15 cellular contexts compared by ENCODE assay signal in the genomic region with DNA sequence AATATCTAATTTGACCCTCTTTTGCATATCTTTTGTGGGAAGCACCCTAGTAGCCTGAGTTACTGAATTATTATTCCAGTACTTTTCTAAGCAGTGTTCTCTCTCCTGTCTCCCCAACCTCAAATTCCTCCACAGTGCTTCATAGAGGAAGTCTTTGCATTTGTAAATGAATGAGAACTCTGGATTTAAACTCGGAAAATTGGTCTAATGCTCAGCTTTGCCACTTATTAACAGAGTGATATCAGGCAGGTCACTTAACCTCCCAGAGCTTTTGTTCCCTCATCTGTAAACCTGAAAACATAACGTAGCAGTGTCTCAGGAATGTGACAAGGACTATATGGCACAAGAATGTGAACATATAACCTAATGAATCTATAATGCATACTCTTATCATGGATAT. TPM values are rescaled to one million over a fixed set of nuclear protein-coding genes. Genes with fewer than 3 reads are reported as not detected.
A peak's percentile ranks its signal among the peaks of the same experiment; 100 is the strongest.
DNase-seq lines count a peak whose midpoint lies in the region; ATAC-seq, FAIRE-seq and TF ChIP-seq lines count a peak whose summit lies in the region.
"Had no signal": no experiment of that assay in that cellular context is flagged by ENCODE, and none has a peak within 500 bp of the region (broad histone marks: within the 10 kb centered on the region; RNA-seq: fewer than 3 reads in every experiment).

No MANE protein-coding gene starts in this region.

- H3K27ac Mint-ChIP-seq in astrocyte (ENCODE audit: unreplicated experiment) (peak overlapping the region; percentile 7), progenitor cell of endocrine pancreas (peak overlapping the region; percentile 5)
- H3K27ac Mint-ChIP-seq in stimulated activated memory B cell treated with anti-CD40 and anti-IgM and Interleukin-4, amounts not matched to agents 10 μg/mL and 1 μg/mL and 100 μg/mL, for 72 hours: no peak overlapping the region
- H3K27ac Mint-ChIP-seq: CD14-positive monocyte; CD8-positive, alpha-beta T cell; IgD-negative memory B cell had no signal

- no peak for FAIRE-seq in astrocyte (lab: Jason Lieb, UNC)
- FAIRE-seq: A549 had no signal

- no peak overlapping the region for H3K4me3 Mint-ChIP-seq in astrocyte (ENCODE audit: unreplicated experiment)
- H3K4me3 Mint-ChIP-seq in progenitor cell of endocrine pancreas (ENCODE audit: low read depth): no peak overlapping the region
- H3K4me3 Mint-ChIP-seq in stimulated activated memory B cell treated with anti-CD40 and anti-IgM and Interleukin-4, amounts not matched to agents 10 μg/mL and 1 μg/mL and 100 μg/mL, for 72 hours: no peak overlapping the region
- H3K4me3 Mint-ChIP-seq: CD14-positive monocyte; CD8-positive, alpha-beta T cell; H9; IgD-negative memory B cell had no signal

- no peak overlapping the region for H2AFZ ChIP-seq in astrocyte (ENCODE audit: low read depth, low read length)

- no peak for ATAC-seq in GM18907 (IDR thresholded peaks at IDR 0.05; ENCODE audit: unreplicated experiment)
- ATAC-seq in stimulated activated memory B cell treated with anti-CD40 and anti-IgM and Interleukin-4, amounts not matched to agents 10 μg/mL and 1 μg/mL and 100 μg/mL, for 72 hours: no peak
- no peak for ATAC-seq in GM18870 (IDR thresholded peaks at IDR 0.05; ENCODE audit: unreplicated experiment)
- ATAC-seq: A549; CD8-positive, alpha-beta T cell had no signal

- H3K27ac ChIP-seq in astrocyte (ENCODE audit: low read depth, low read length): no peak overlapping the region
- H3K27ac ChIP-seq: A549 had no signal

- H3K27me3 Mint-ChIP-seq in astrocyte (ENCODE audit: low read depth, unreplicated experiment) (no peaks in the 10 kb centered on the region), progenitor cell of endocrine pancreas (no peaks in the 10 kb centered on the region)
- H3K27me3 Mint-ChIP-seq in stimulated activated memory B cell treated with anti-CD40 and anti-IgM and Interleukin-4, amounts not matched to agents 10 μg/mL and 1 μg/mL and 100 μg/mL, for 72 hours: no peaks in the 10 kb centered on the region
- H3K27me3 Mint-ChIP-seq: IgD-negative memory B cell had no signal

- H3K27me3 ChIP-seq in astrocyte (ENCODE audit: insufficient read depth, low read length): no peaks in the 10 kb centered on the region

- DNase-seq in astrocyte (ENCODE audit: low read depth) (no peak), kidney glomerular epithelial cell (lab: John Stamatoyannopoulos, UW) (peak; percentile 46), progenitor cell of endocrine pancreas (ENCODE audit: low spot score, unreplicated experiment) (no peak)
- DNase-seq: CD8-positive, alpha-beta T cell; COR-L47; DND-41; GF-D8; GOT3; H9 had no signal

- H3K9me3 Mint-ChIP-seq in astrocyte (ENCODE audit: unreplicated experiment) (no peaks in the 10 kb centered on the region), progenitor cell of endocrine pancreas (ENCODE audit: low read depth) (no peaks in the 10 kb centered on the region)
- H3K9me3 Mint-ChIP-seq in stimulated activated memory B cell treated with anti-CD40 and anti-IgM and Interleukin-4, amounts not matched to agents 10 μg/mL and 1 μg/mL and 100 μg/mL, for 72 hours: no peaks in the 10 kb centered on the region
- H3K9me3 Mint-ChIP-seq: CD8-positive, alpha-beta T cell; H9; IgD-negative memory B cell had no signal

- H3K4me2 ChIP-seq in astrocyte (ENCODE audit: low read length): no peak overlapping the region
- H3K4me2 ChIP-seq: A549 had no signal

- no peaks in the 10 kb centered on the region for H3K4me1 ChIP-seq in astrocyte (ENCODE audit: insufficient read depth, low read length)
- H3K4me1 ChIP-seq: A549 had no signal

- H3K9ac ChIP-seq in astrocyte (ENCODE audit: low read length): no peak overlapping the region

- H3K36me3 Mint-ChIP-seq in astrocyte (ENCODE audit: low read depth, unreplicated experiment): no peaks in the 10 kb centered on the region
- H3K36me3 Mint-ChIP-seq in progenitor cell of endocrine pancreas (ENCODE audit: insufficient read depth): peaks cover 10% of the 10 kb centered on the region
- H3K36me3 Mint-ChIP-seq in stimulated activated memory B cell treated with anti-CD40 and anti-IgM and Interleukin-4, amounts not matched to agents 10 μg/mL and 1 μg/mL and 100 μg/mL, for 72 hours: no peaks in the 10 kb centered on the region
- H3K36me3 Mint-ChIP-seq: CD14-positive monocyte; CD8-positive, alpha-beta T cell; IgD-negative memory B cell had no signal

- H3K4me1 Mint-ChIP-seq in astrocyte (ENCODE audit: low read depth, unreplicated experiment) (peaks cover 4% of the 10 kb centered on the region), progenitor cell of endocrine pancreas (ENCODE audit: low read depth) (peaks cover 17% of the 10 kb centered on the region)
- H3K4me1 Mint-ChIP-seq in stimulated activated memory B cell treated with anti-CD40 and anti-IgM and Interleukin-4, amounts not matched to agents 10 μg/mL and 1 μg/mL and 100 μg/mL, for 72 hours: no peaks in the 10 kb centered on the region
- H3K4me1 Mint-ChIP-seq: CD14-positive monocyte, IgD-negative memory B cell had no signal

- no peaks in the 10 kb centered on the region for H4K20me1 ChIP-seq in astrocyte (ENCODE audit: insufficient read depth, low read length)

- H3K79me2 ChIP-seq in astrocyte (ENCODE audit: insufficient read depth, low read length): no peaks in the 10 kb centered on the region

- no peaks in the 10 kb centered on the region for H3K9me3 ChIP-seq in astrocyte (ENCODE audit: insufficient read depth, low read depth, low read length)
- H3K9me3 ChIP-seq: A549 had no signal

- H3K36me3 ChIP-seq in astrocyte (ENCODE audit: insufficient read depth, low read length): no peaks in the 10 kb centered on the region

- TF ChIP-seq CTCF in astrocyte (IDR thresholded peaks at IDR 0.05; ENCODE audit: insufficient read depth, low read depth, low read length): no peak
- no peak for TF ChIP-seq CTCF in progenitor cell of endocrine pancreas (IDR thresholded peaks at IDR 0.05; ENCODE audit: unreplicated experiment)

- H3K4me3 ChIP-seq in astrocyte (ENCODE audit: insufficient read depth, low read depth, low read length): no peak overlapping the region
- H3K4me3 ChIP-seq: A549 had no signal

RNA-seq across cellular contexts. Expression of a gene that starts 26.2 kb away (rescaled TPM):
- total RNA-seq in astrocyte (0.67 and 2.8 TPM in 2 replicates), progenitor cell of endocrine pancreas (75.3 and 92.8 TPM in 2 replicates)
- total RNA-seq: CD8-positive, alpha-beta T cell had no signal

Comparison
In these comparisons a context has a peak if more than half of its experiments do, and no peak if none do; other contexts are left out.
1. RNA of a gene that starts 26.2 kb away (total RNA-seq): 75.3 to 92.8 TPM in progenitor cell of endocrine pancreas; 0.67 to 2.8 TPM in astrocyte; every median in the first group is over 10 times any median in the second.